In the genomic region with DNA sequence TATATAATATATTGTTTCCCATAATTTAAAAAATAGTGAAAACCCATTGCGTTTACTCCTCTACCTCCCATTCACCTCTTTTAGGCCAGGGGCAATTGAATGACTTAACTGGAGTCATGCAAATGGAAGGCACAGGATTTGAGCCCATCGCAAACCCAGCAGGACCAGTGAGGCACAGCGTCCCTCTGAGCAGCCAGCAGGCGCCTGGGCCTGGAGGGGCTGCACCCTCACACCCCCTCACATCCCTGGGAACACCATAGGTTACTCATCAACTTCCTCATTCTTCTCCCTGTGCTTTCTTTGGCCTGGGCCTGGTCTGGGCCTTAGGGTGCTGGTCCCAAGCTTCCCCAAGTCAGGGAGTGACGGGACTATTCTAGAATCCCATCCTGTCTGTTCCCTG, we compare ENCODE assay signal across 18 cellular contexts.
"Had no signal": no experiment of that assay in that cellular context is flagged by ENCODE, and none has a peak within 500 bp of the region (broad histone marks: within the 10 kb centered on the region; RNA-seq: fewer than 3 reads in every experiment).

No MANE protein-coding gene starts in this region.

- H3K36me3 ChIP-seq: colonic mucosa, heart left ventricle, ovary, suprapubic skin, thyroid gland, uterus had no signal

- ATAC-seq: heart left ventricle; left lobe of liver; naive thymus-derived CD4-positive, alpha-beta T cell; right cardiac atrium; stimulated activated naive CD8-positive, alpha-beta T cell treated with anti-CD3 and anti-CD28 coated beads, Interleukin-15, Interleukin-2, amounts not matched to agents 100 U/mL and 50 U/mL, for 24 hours had no signal

- H3K27ac ChIP-seq: colonic mucosa, heart left ventricle, ovary, suprapubic skin, thyroid gland, uterus had no signal

- H3K4me1 ChIP-seq: colonic mucosa, uterus had no signal

- H3K9me3 ChIP-seq: colonic mucosa, heart left ventricle, ovary, suprapubic skin, thyroid gland, uterus had no signal

- DNase-seq: colonic mucosa; effector CD4-positive, alpha-beta T cell; endodermal cell; foreskin melanocyte; heart left ventricle; hippocampal formation; mammary epithelial cell; naive thymus-derived CD4-positive, alpha-beta T cell; nephron progenitor cell; ovary; right cardiac atrium; stimulated activated CD4-positive, alpha-beta T cell treated with anti-CD3 and anti-CD28 coated beads, Interleukin-2, amount 100 ng/mL, for 48 hours; stimulated activated naive CD8-positive, alpha-beta T cell treated with anti-CD3 and anti-CD28 coated beads, Interleukin-15, Interleukin-2, amounts not matched to agents 100 U/mL and 50 U/mL, for 24 hours; thyroid gland; uterus had no signal

- H3K27me3 ChIP-seq: colonic mucosa, heart left ventricle, ovary, suprapubic skin, thyroid gland, uterus had no signal

- H3K4me3 ChIP-seq: colonic mucosa, heart left ventricle, ovary, smooth muscle cell, suprapubic skin, thyroid gland, uterus had no signal

- H3K4me2 ChIP-seq: smooth muscle cell had no signal
